Comparison of ENCODE assay signal across 19 cellular contexts in genomic region chr3:153055779-153056178, GRCh38.
"Had no signal": no experiment of that assay in that cellular context is flagged by ENCODE, and none has a peak within 500 bp of the region (broad histone marks: within the 10 kb centered on the region; RNA-seq: fewer than 3 reads in every experiment).

No MANE protein-coding gene starts in this region.

- H3K36me3 ChIP-seq: Peyer's patch, SJSA1 had no signal

- DNase-seq: IMR-90; NCI-H1092; NCI-H1105 treated with DMSO at 0.1 percent for 48 hours; NCI-H1417 treated with DMSO at 0.1 percent for 48 hours; NCI-H187; NCI-H2029; NCI-H2081 treated with DMSO at 0.1 percent for 48 hours; NCI-H2171 treated with DMSO at 0.1 percent for 48 hours; NCI-H345; NCI-H446 treated with DMSO at 0.1 percent for 48 hours; NCI-H510A treated with DMSO at 0.1 percent for 48 hours; NCI-H526; NK-92 treated with Interleukin-12 subunit alpha and Interleukin-12 subunit beta, amount 100 ng/mL, for 24 hours; PC-9; Peyer's patch; Right ventricle myocardium superior; SIG-M5 had no signal

- H3K4me1 ChIP-seq: Peyer's patch had no signal

- H3K4me2 ChIP-seq: PC-9 had no signal

- H2AFZ ChIP-seq: PC-9 had no signal

- H3K27me3 ChIP-seq: Peyer's patch, SJSA1 had no signal

- H3K27ac ChIP-seq: PC-9, Peyer's patch, SJSA1, SK-N-MC had no signal

- H3K4me3 ChIP-seq: PC-9, Peyer's patch, SJSA1, SK-N-MC had no signal

- H3K9me3 ChIP-seq: Peyer's patch, SJSA1 had no signal
